In the genomic region with DNA sequence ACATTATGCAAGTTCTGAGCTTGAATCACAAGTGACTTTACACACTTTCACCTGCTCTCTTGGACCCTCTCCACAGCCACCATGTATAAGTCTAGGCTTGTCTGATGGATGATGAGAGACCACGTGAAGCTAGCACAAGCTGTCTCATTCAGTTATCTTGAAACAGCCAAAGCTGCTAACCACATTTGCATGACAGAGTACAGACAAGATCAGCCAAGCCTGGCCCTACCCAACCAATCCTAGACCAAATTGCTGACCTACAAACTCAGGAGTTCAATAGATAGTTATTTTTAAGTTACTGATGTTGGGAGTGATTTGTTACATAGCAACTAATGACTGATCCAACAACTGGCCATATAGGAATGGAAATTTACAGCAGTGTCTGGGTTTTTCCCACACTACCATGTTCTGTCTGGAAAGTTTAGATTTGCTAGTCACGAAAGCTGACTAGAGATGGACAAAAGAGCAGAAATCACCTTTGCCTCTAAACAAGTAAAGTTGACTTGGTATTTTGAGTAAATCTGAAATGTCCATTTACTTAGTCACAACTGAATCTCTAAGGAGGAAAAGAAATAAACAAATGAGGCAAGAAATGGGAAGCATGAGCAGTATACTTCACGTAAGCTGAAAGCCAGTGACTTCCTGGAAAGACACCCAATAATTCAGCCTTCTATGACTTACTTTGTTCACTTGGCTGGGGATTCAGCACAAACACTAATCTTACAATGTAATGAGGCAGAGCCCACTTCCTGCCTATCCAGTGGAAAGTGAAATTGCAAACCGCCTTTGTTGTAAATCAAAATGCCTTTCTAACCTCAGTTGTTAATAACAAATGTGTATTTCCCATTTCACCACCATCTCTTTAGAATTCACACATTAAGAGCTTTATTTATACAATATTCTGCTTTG, we compare ENCODE assay signal across 11 cellular contexts.
DNase-seq lines count a peak whose midpoint lies in the region; ATAC-seq and TF ChIP-seq lines count a peak whose summit lies in the region.
"Had no signal": no experiment of that assay in that cellular context is flagged by ENCODE, and none has a peak within 500 bp of the region (broad histone marks: within the 10 kb centered on the region; RNA-seq: fewer than 3 reads in every experiment).

No MANE protein-coding gene starts in this region.

- no peak for TF ChIP-seq POLR2A in lower leg skin (IDR thresholded peaks at IDR 0.05)

- no peak overlapping the region for H3K27ac ChIP-seq in HEK293 (ENCODE audit: extremely low read depth, low read depth, low read length)
- H3K27ac ChIP-seq: colonic mucosa, right atrium auricular region had no signal

- TF ChIP-seq CTCF in HEK293 (tag by site-specific recombination; IDR thresholded peaks at IDR 0.05) (no peak), lower leg skin (IDR thresholded peaks at IDR 0.05) (no peak)

- no peaks in the 10 kb centered on the region for H3K36me3 ChIP-seq in HEK293 (ENCODE audit: control insufficient read depth in 2 of 2, insufficient read depth in 1 of 2, low read length in 2 of 2)
- H3K36me3 ChIP-seq: colonic mucosa, right atrium auricular region had no signal

- WGBS in lower leg skin, 2 donors = 45 to 66% methylated on average over 4 of the region's 4 CpGs

- intact Hi-C loops in lower leg skin (cut with DNase I; ENCODE audit: low total_unique reads) = no loop called here

- POLR2A ChIA-PET in HEK293 (lab: Yijun Ruan, JAX) = interaction anchor here (0.6 kb wide), 1 partner anchor 1171 kb away, joined by 3 read pairs; no protein-coding TSS in a partner anchor

- H3K4me1 ChIP-seq in HEK293 (ENCODE audit: control insufficient read depth, insufficient read depth, low read length) = no peaks in the 10 kb centered on the region
- H3K4me1 ChIP-seq: colonic mucosa, right atrium auricular region had no signal

- ATAC-seq in GM19023 (IDR thresholded peaks at IDR 0.05; ENCODE audit: unreplicated experiment) (peak; percentile 76), HG03521 (IDR thresholded peaks at IDR 0.05; ENCODE audit: unreplicated experiment) (peak; percentile 89)

- no peak overlapping the region for H3K4me3 ChIP-seq in HEK293 (ENCODE audit: low read depth, low read length)
- H3K4me3 ChIP-seq in lower leg skin (ENCODE audit: low read depth, poor library complexity, severe bottlenecking) = no peak overlapping the region
- H3K4me3 ChIP-seq: colonic mucosa, right atrium auricular region had no signal

- peak; percentile 22 for DNase-seq in non-pigmented ciliary epithelial cell (ENCODE audit: low read depth)
- DNase-seq in SKM-1 treated with dmso at 0.1 percent for 144 hours (lab: John Stamatoyannopoulos, UW; ENCODE audit: unreplicated experiment) = no peak
- no peak for DNase-seq in NCI-H345 treated with DMSO at 0.1 percent for 48 hours (lab: John Stamatoyannopoulos, UW; ENCODE audit: unreplicated experiment)
- no peak for DNase-seq in lower leg skin (ENCODE audit: low spot score in 2 of 2)
- DNase-seq: colonic mucosa, GDM1, RPMI8226 had no signal

- CTCF ChIA-PET in HEK293 (lab: Yijun Ruan, JAX) = no interaction called here

- H3K9me3 ChIP-seq in HEK293 (ENCODE audit: control insufficient read depth, insufficient read depth, low read depth, low read length) = no peaks in the 10 kb centered on the region
- H3K9me3 ChIP-seq: colonic mucosa had no signal

TF ChIP-seq in HEK293, 187 proteins besides CTCF, POLR2A, EP300 and RAD21:
- TF ChIP-seq, protein P1, sequence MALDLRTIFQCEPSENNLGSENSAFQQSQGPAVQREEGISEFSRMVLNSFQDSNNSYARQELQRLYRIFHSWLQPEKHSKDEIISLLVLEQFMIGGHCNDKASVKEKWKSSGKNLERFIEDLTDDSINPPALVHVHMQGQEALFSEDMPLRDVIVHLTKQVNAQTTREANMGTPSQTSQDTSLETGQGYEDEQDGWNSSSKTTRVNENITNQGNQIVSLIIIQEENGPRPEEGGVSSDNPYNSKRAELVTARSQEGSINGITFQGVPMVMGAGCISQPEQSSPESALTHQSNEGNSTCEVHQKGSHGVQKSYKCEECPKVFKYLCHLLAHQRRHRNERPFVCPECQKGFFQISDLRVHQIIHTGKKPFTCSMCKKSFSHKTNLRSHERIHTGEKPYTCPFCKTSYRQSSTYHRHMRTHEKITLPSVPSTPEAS (tag by site-specific recombination; IDR thresholded peaks at IDR 0.05) = no peak
- peak; percentile 17 for TF ChIP-seq SETDB1 (IDR thresholded peaks at IDR 0.05; ENCODE audit: insufficient read length, low read length)
